Comparison of ENCODE assay signal across 1 cellular context in genomic region chr15:75329571-75329970, GRCh38.
TF ChIP-seq lines count a peak whose summit lies in the region.

No MANE protein-coding gene starts in this region.

TF ChIP-seq in HepG2, 621 proteins besides CTCF, POLR2A, EP300 and RAD21:
- TF ChIP-seq ZNF335 (CRISPR knock-in tag; IDR thresholded peaks at IDR 0.05) = no peak
- no peak for TF ChIP-seq NFRKB (IDR thresholded peaks at IDR 0.05)
- no peak for TF ChIP-seq ZMYM4 (CRISPR knock-in tag; IDR thresholded peaks at IDR 0.05)
- no peak for TF ChIP-seq STAT6 (CRISPR knock-in tag; IDR thresholded peaks at IDR 0.05; ENCODE audit: borderline replicate concordance)
- no peak for TF ChIP-seq ZBTB3 (CRISPR knock-in tag; IDR thresholded peaks at IDR 0.05; ENCODE audit: borderline replicate concordance, low read depth)
- no peak for TF ChIP-seq ADNP (CRISPR knock-in tag; IDR thresholded peaks at IDR 0.05)
- no peak for TF ChIP-seq ZNF30 (CRISPR knock-in tag; IDR thresholded peaks at IDR 0.05)
- TF ChIP-seq AFF4 (CRISPR knock-in tag; IDR thresholded peaks at IDR 0.05) = no peak
- no peak for TF ChIP-seq CHCHD3 (CRISPR knock-in tag; IDR thresholded peaks at IDR 0.05)
- no peak for TF ChIP-seq ZNF136 (CRISPR knock-in tag; IDR thresholded peaks at IDR 0.05; ENCODE audit: low read depth)
- no peak for TF ChIP-seq NFE2L2 (IDR thresholded peaks at IDR 0.05; ENCODE audit: low read length)
- TF ChIP-seq EED (CRISPR knock-in tag; IDR thresholded peaks at IDR 0.05) = no peak
- TF ChIP-seq SSRP1 (CRISPR knock-in tag; IDR thresholded peaks at IDR 0.05) = no peak
- no peak for TF ChIP-seq ZKSCAN1 (IDR thresholded peaks at IDR 0.05; ENCODE audit: low read length)
- TF ChIP-seq CC2D1A (CRISPR knock-in tag; IDR thresholded peaks at IDR 0.05) = no peak
- TF ChIP-seq ZNF333 (CRISPR knock-in tag; IDR thresholded peaks at IDR 0.05; ENCODE audit: borderline replicate concordance) = no peak
- no peak for TF ChIP-seq TAF15 (IDR thresholded peaks at IDR 0.05; ENCODE audit: low read depth, low read length, poor library complexity, severe bottlenecking)
- no peak for TF ChIP-seq ZSCAN31 (CRISPR knock-in tag; IDR thresholded peaks at IDR 0.05; ENCODE audit: low read depth)
- TF ChIP-seq POLR2AphosphoS2 (IDR thresholded peaks at IDR 0.05; ENCODE audit: low read depth, low read length) = no peak
TF ChIP-seq in HepG2: peak in this region for 0.
